In the genomic region with DNA sequence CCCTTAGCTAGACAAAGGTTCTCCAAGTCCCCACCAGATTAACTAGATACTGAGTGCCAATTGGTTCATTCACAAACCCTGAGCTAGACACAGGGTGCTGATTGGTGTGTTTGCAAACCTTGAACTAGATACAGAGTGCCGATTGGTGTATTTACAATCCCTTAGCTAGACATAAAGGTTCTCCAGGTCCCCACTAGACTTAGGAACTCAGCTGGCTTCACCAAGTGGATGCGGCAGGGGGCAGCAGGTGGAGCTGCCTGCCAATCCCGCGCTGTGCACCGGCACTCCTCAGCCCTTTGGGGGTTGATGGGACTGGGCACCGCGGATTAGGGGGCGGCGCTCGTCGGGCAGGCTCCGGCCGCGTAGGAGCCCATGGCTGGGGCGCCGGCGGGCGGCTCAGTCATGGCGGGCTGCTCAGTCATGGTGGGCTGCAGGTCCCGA, we compare ENCODE assay signal across 8 cellular contexts.
DNase-seq lines count a peak whose midpoint lies in the region; ATAC-seq and TF ChIP-seq lines count a peak whose summit lies in the region.
"Not testable (repeated sequence)": the region's sequence is repeated elsewhere in the genome, so short reads cannot be mapped to it uniquely, and the experiment has no call there.

No MANE protein-coding gene starts in this region.

- DNase-seq in CD8-positive, alpha-beta memory T cell = peak in 4 of 5 donors; percentile 8 to 52 (median 42)
- peak; percentile 42 for DNase-seq in H9
- DNase-seq in PC-9 = not testable (repeated sequence)
- DNase-seq in activated CD4-positive, alpha-beta T cell treated with anti-CD3 and anti-CD28 coated beads, Interleukin-2, amount 50 U/mL, for 1 hour = peak; percentile 13
- peak; percentile 15 for DNase-seq in activated gamma-delta T cell treated with Interleukin-2 at 50 U/mL for 16 hours
- DNase-seq in effector memory CD8-positive, alpha-beta T cell = peak in 1 of 3 experiments; percentile 13
- DNase-seq in lung microvascular endothelial cell (ENCODE audit: low read depth in 2 of 2) = peak; percentile 31 to 62
- peak; percentile 58 for DNase-seq in testis

- not testable (repeated sequence) for BruUV-seq in PC-9 (replicated peaks; lab: Mats Ljungman, UMichigan)

- H3K9me3 ChIP-seq in CD8-positive, alpha-beta memory T cell (ENCODE audit: low read length); H9 (ENCODE audit: control insufficient read depth, low read depth, low read length); PC-9 (ENCODE audit: insufficient read depth, low read depth); testis: not testable (repeated sequence)

- H3K23me2 ChIP-seq in H9 (ENCODE audit: insufficient read length, low read depth, low read length, poor library complexity, severe bottlenecking) = not testable (repeated sequence)

- H2BK120ac ChIP-seq in H9 (ENCODE audit: low read depth, low read length, poor library complexity, severe bottlenecking) = not testable (repeated sequence)

- not testable (repeated sequence) for H3K56ac ChIP-seq in H9 (ENCODE audit: insufficient read length, low read depth, low read length)

- intact Hi-C loops in PC-9 (cut with micrococcal nuclease; ENCODE audit: unreplicated experiment); testis (cut with DNase I; ENCODE audit: low total_unique reads): not testable (repeated sequence)

- H4K91ac ChIP-seq in H9 (ENCODE audit: insufficient read length, low read depth, low read length) = not testable (repeated sequence)

- not testable (repeated sequence) for H4K8ac ChIP-seq in H9 (replicated peaks; ENCODE audit: insufficient read length, low read depth, low read length)

- not testable (repeated sequence) for H3K79me1 ChIP-seq in H9 (ENCODE audit: insufficient read depth, low read depth, low read length, poor library complexity, severe bottlenecking)

- H3T11ph ChIP-seq in H9 (ENCODE audit: low read length) = not testable (repeated sequence)

- H3K9me3 Mint-ChIP-seq in CD8-positive, alpha-beta memory T cell; H9; effector memory CD8-positive, alpha-beta T cell: not testable (repeated sequence)

- H2AFZ ChIP-seq in H9 (ENCODE audit: low read length); PC-9: not testable (repeated sequence)

- H3K14ac ChIP-seq in H9 (ENCODE audit: insufficient read depth, low read length) = not testable (repeated sequence)

- H2BK15ac ChIP-seq in H9 (ENCODE audit: low read depth, low read length) = not testable (repeated sequence)

- peak overlapping the region in 6 of 7 donors; percentile 18 to 99 (median 96) for H3K4me3 Mint-ChIP-seq in CD8-positive, alpha-beta memory T cell
- H3K4me3 Mint-ChIP-seq in H9; effector memory CD8-positive, alpha-beta T cell: not testable (repeated sequence)

- H3K4me1 ChIP-seq in CD8-positive, alpha-beta memory T cell (ENCODE audit: insufficient read depth, low read length); H9 (ENCODE audit: insufficient read depth, low read length); PC-9 (replicated peaks; ENCODE audit: insufficient read depth); testis: not testable (repeated sequence)

- H3K18ac ChIP-seq in H9 (ENCODE audit: insufficient read length, low read depth, low read length) = not testable (repeated sequence)

- no CpG with 5 or more reads among the region's 20 CpGs for WGBS in H9 (ENCODE audit: extremely low coverage, insufficient read length, low lambda C conversion rate)
- 66 to 87% methylated on average over 2 to 20 of the region's 20 CpGs for WGBS in testis, 2 donors

- H3K4me3 ChIP-seq in CD8-positive, alpha-beta memory T cell (ENCODE audit: low read length) = not testable (repeated sequence)
- peak overlapping the region; percentile 75; the same call in 1 of the 2 replicates for H3K4me3 ChIP-seq in PC-9
- peak overlapping the region; percentile 6 to 41 for H3K4me3 ChIP-seq in testis

- H3K36me3 ChIP-seq in CD8-positive, alpha-beta memory T cell (ENCODE audit: insufficient read depth, low read length); PC-9 (ENCODE audit: low read depth); testis (ENCODE audit: low read depth, missing control alignments): not testable (repeated sequence)

- H3K79me2 ChIP-seq in H9 (ENCODE audit: insufficient read depth, low read length); PC-9 (ENCODE audit: low read depth): not testable (repeated sequence)

- not testable (repeated sequence) for H3K4me2 ChIP-seq in H9 (ENCODE audit: insufficient read depth, insufficient read length, low read length)
- H3K4me2 ChIP-seq in PC-9 = peak overlapping the region; percentile 91; the same call in 1 of the 2 replicates

- not testable (repeated sequence) for TF ChIP-seq POLR2A in testis (IDR thresholded peaks at IDR 0.05)

- not testable (repeated sequence) for TF ChIP-seq CTCF in H9 (conservative IDR thresholded peaks at IDR 0.05); PC-9 (conservative IDR thresholded peaks at IDR 0.05); testis (IDR thresholded peaks at IDR 0.05)

- not testable (repeated sequence) for H2BK5ac ChIP-seq in H9 (ENCODE audit: insufficient read length, low read length)

- H4K20me1 ChIP-seq in H9 (ENCODE audit: control insufficient read depth, insufficient read depth, insufficient read length); PC-9 (ENCODE audit: insufficient read depth): not testable (repeated sequence)

- CTCF ChIA-PET in CD8-positive, alpha-beta memory T cell (lab: Charles Lee) = interaction anchor here (0.9 kb wide), 3 partner anchors 119 to 257 kb away, joined by 3 read pairs; no protein-coding TSS in a partner anchor
- CTCF ChIA-PET in PC-9 (lab: Charles Lee) = not testable (repeated sequence)

- peak overlapping the region in 2 of 8 donors; percentile 62 to 81 for H3K27ac Mint-ChIP-seq in CD8-positive, alpha-beta memory T cell
- not testable (repeated sequence) for H3K27ac Mint-ChIP-seq in H9; effector memory CD8-positive, alpha-beta T cell

- POLR2A ChIA-PET in CD8-positive, alpha-beta memory T cell (lab: Charles Lee) = interaction anchor here (1.1 kb wide), 1 partner anchor 165 kb away, joined by 5 read pairs; no protein-coding TSS in a partner anchor
- POLR2A ChIA-PET in PC-9 (lab: Charles Lee; ENCODE audit: unreplicated experiment) = interaction anchor here (0.6 to 0.9 kb wide), 2 partner anchors 385 to 1256 kb away, joined by 3 to 4 read pairs; no protein-coding TSS in a partner anchor

- H3K23ac ChIP-seq in H9 (ENCODE audit: insufficient read length, low read depth, low read length) = not testable (repeated sequence)

- not testable (repeated sequence) for H3K27me3 Mint-ChIP-seq in CD8-positive, alpha-beta memory T cell; H9 (ENCODE audit: low read depth); effector memory CD8-positive, alpha-beta T cell

- H3K27me3 ChIP-seq in CD8-positive, alpha-beta memory T cell (ENCODE audit: insufficient read depth, low read length, poor library complexity, severe bottlenecking); H9 (ENCODE audit: insufficient read depth, low read length); PC-9 (ENCODE audit: insufficient read depth, low read depth); testis: not testable (repeated sequence)

- H2BK12ac ChIP-seq in H9 (ENCODE audit: insufficient read length, low read depth, low read length) = not testable (repeated sequence)

- H4K5ac ChIP-seq in H9 (ENCODE audit: insufficient read length, low read depth, low read length) = not testable (repeated sequence)

- H2BK20ac ChIP-seq in H9 (ENCODE audit: low read depth, low read length, poor library complexity, severe bottlenecking) = not testable (repeated sequence)

- peaks cover 17 to 31% (median 27%) of the 10 kb centered on the region in 3 donors for H3K4me1 Mint-ChIP-seq in CD8-positive, alpha-beta memory T cell
- peaks cover 10 to 13% of the 10 kb centered on the region in 2 experiments for H3K4me1 Mint-ChIP-seq in H9
- peaks cover 16 to 24% of the 10 kb centered on the region in 2 donors for H3K4me1 Mint-ChIP-seq in effector memory CD8-positive, alpha-beta T cell (ENCODE audit: low read depth in 2 of 2)

- H3K9ac ChIP-seq in H9 (ENCODE audit: extremely low read depth, insufficient read length, low read length) = not testable (repeated sequence)

- H2AK5ac ChIP-seq in H9 (ENCODE audit: insufficient read length, low read length) = not testable (repeated sequence)

- not testable (repeated sequence) for H3F3A ChIP-seq in PC-9 (ENCODE audit: insufficient read depth, low read depth)

- H3K9me2 ChIP-seq in PC-9 (ENCODE audit: insufficient read depth) = not testable (repeated sequence)

- H3K4ac ChIP-seq in H9 (ENCODE audit: low read depth, low read length) = not testable (repeated sequence)

- H3K27ac ChIP-seq in CD8-positive, alpha-beta memory T cell (ENCODE audit: low read depth, low read length); H9 (ENCODE audit: insufficient read length, low read depth, low read length); PC-9; testis: not testable (repeated sequence)

- peaks cover 0 to 10% (median 0%) of the 10 kb centered on the region in 3 donors for H3K36me3 Mint-ChIP-seq in CD8-positive, alpha-beta memory T cell
- not testable (repeated sequence) for H3K36me3 Mint-ChIP-seq in H9 (ENCODE audit: insufficient read depth in 1 of 3, low read depth in 3 of 3)
- peaks cover 13% of the 10 kb centered on the region for H3K36me3 Mint-ChIP-seq in effector memory CD8-positive, alpha-beta T cell (ENCODE audit: insufficient read depth)

- peak; percentile 28 for ATAC-seq in effector memory CD8-positive, alpha-beta T cell (replicated peaks)
